Comparison of ENCODE assay signal across 1 cellular context in the genomic region with DNA sequence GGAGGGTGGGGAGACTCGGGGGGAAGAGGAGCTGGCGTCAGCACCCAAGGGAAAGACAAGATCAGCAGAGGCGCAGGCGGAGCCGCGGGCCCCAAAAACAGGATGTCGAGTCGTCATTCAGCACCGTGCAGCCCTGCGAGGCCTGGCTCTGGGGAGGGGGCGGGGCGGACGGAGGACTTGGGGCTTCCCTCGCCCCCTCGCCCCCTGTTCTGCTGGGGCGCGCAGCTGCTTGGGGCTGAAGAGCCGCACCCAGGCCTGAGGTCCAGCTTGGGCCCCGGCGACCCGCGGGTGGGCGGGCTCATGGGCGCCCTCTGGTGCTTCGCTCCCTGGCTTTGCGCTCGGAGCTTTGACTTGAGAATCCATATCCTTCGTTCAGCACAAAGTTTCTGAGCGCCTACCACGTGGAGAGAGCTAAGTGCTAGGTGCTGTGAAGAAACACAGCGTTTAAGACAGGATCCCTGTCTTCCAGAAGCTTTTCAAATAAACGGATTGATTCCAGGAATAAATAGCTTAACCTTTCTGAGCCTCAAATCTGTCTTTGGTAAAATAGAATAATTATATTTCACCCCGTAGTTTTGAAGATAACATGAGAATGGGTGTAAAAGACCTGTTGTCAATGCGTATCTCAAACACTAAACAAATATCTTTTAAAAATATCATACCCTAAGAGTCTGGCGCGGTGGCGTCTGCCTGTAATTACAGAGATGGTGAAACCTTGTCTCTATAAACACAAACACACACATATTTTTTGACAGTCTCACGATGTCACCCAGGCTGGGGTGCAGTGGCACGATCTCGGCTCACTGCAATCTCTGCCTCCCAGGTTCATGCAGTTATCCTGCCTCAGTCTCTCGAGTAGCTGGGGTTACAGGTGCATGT.
TF ChIP-seq lines count a peak whose summit lies in the region.

No MANE protein-coding gene starts in this region.

TF ChIP-seq in HepG2, 621 proteins besides CTCF, POLR2A, EP300 and RAD21 (continues in another document):
- peak; percentile 23 for TF ChIP-seq TEAD3 (CRISPR knock-in tag; optimal IDR thresholded peaks at IDR 0.05; ENCODE audit: borderline replicate concordance)
- peak; percentile 28; the same call in 1 of the 2 replicates for TF ChIP-seq CBFB (CRISPR knock-in tag; IDR thresholded peaks at IDR 0.05)
- no peak for TF ChIP-seq TBL1XR1 (IDR thresholded peaks at IDR 0.05; ENCODE audit: borderline replicate concordance, low read length, partially characterized antibody)
- no peak for TF ChIP-seq ZNF235 (CRISPR knock-in tag; IDR thresholded peaks at IDR 0.05; ENCODE audit: borderline replicate concordance)
- no peak for TF ChIP-seq ZFP1 (CRISPR knock-in tag; IDR thresholded peaks at IDR 0.05)
- TF ChIP-seq MZF1 (CRISPR knock-in tag; IDR thresholded peaks at IDR 0.05; ENCODE audit: borderline replicate concordance), result no peak
- TF ChIP-seq NFATC3 (CRISPR knock-in tag; IDR thresholded peaks at IDR 0.05), result no peak
- peak; percentile 28; the same call in 1 of the 2 replicates for TF ChIP-seq PPARG (CRISPR knock-in tag; conservative IDR thresholded peaks at IDR 0.05)
- TF ChIP-seq ATM (IDR thresholded peaks at IDR 0.05; ENCODE audit: borderline replicate concordance), result no peak
- TF ChIP-seq, protein P1, sequence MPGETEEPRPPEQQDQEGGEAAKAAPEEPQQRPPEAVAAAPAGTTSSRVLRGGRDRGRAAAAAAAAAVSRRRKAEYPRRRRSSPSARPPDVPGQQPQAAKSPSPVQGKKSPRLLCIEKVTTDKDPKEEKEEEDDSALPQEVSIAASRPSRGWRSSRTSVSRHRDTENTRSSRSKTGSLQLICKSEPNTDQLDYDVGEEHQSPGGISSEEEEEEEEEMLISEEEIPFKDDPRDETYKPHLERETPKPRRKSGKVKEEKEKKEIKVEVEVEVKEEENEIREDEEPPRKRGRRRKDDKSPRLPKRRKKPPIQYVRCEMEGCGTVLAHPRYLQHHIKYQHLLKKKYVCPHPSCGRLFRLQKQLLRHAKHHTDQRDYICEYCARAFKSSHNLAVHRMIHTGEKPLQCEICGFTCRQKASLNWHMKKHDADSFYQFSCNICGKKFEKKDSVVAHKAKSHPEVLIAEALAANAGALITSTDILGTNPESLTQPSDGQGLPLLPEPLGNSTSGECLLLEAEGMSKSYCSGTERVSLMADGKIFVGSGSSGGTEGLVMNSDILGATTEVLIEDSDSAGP (CRISPR knock-in tag; IDR thresholded peaks at IDR 0.05; ENCODE audit: borderline replicate concordance), result peak; percentile 15; the same call in 1 of the 2 replicates
- no peak; the same call in 1 of the 2 replicates for TF ChIP-seq NFKB2 (CRISPR knock-in tag; IDR thresholded peaks at IDR 0.05; ENCODE audit: borderline replicate concordance)
- TF ChIP-seq ZNF841 (CRISPR knock-in tag; IDR thresholded peaks at IDR 0.05; ENCODE audit: borderline replicate concordance), result no peak
- TF ChIP-seq, protein P2, sequence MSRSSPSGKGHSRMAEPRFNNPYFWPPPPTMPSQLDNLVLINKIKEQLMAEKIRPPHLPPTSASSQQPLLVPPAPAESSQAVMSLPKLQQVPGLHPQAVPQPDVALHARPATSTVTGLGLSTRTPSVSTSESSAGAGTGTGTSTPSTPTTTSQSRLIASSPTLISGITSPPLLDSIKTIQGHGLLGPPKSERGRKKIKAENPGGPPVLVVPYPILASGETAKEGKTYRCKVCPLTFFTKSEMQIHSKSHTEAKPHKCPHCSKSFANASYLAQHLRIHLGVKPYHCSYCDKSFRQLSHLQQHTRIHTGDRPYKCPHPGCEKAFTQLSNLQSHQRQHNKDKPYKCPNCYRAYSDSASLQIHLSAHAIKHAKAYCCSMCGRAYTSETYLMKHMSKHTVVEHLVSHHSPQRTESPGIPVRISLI (CRISPR knock-in tag; IDR thresholded peaks at IDR 0.05; ENCODE audit: borderline replicate concordance), result no peak; the same call in 1 of the 2 replicates
- peak; percentile 87 for TF ChIP-seq NKX3-1 (CRISPR knock-in tag; IDR thresholded peaks at IDR 0.05)
- TF ChIP-seq CENPX (CRISPR knock-in tag; IDR thresholded peaks at IDR 0.05), result no peak
- no peak for TF ChIP-seq NFAT5 (CRISPR knock-in tag; IDR thresholded peaks at IDR 0.05)
- TF ChIP-seq KAT7 (CRISPR knock-in tag; IDR thresholded peaks at IDR 0.05; ENCODE audit: borderline replicate concordance), result peak; percentile 65; the same call in 1 of the 2 replicates
- TF ChIP-seq ZNF513 (CRISPR knock-in tag; conservative IDR thresholded peaks at IDR 0.05), result no peak
- TF ChIP-seq ZBTB7B (CRISPR knock-in tag; IDR thresholded peaks at IDR 0.05), result no peak; the same call in 1 of the 2 replicates
- no peak for TF ChIP-seq PCBP2 (optimal IDR thresholded peaks at IDR 0.05; ENCODE audit: low read depth, low read length, poor library complexity, severe bottlenecking)
- no peak for TF ChIP-seq SALL2 (CRISPR knock-in tag; IDR thresholded peaks at IDR 0.05)
- TF ChIP-seq GATA4 (IDR thresholded peaks at IDR 0.05; ENCODE audit: borderline replicate concordance, low read depth), result no peak
- no peak for TF ChIP-seq CBX2 (IDR thresholded peaks at IDR 0.05; ENCODE audit: low read depth, low read length)
- TF ChIP-seq CBX2 (CRISPR knock-in tag; IDR thresholded peaks at IDR 0.05; ENCODE audit: low read depth), result no peak
- no peak for TF ChIP-seq NFE2 (CRISPR knock-in tag; IDR thresholded peaks at IDR 0.05)
- no peak for TF ChIP-seq FLYWCH1 (CRISPR knock-in tag; IDR thresholded peaks at IDR 0.05)
- TF ChIP-seq GATAD2A (CRISPR knock-in tag; IDR thresholded peaks at IDR 0.05), result peak; percentile 69
- 0 out of 2 replicates have a peak, but pooled peaks have one; percentile 38 for TF ChIP-seq ZNF296 (CRISPR knock-in tag; conservative IDR thresholded peaks at IDR 0.05)
- TF ChIP-seq ZNF589 (CRISPR knock-in tag; conservative IDR thresholded peaks at IDR 0.05), result no peak
- no peak for TF ChIP-seq FOXM1 (CRISPR knock-in tag; IDR thresholded peaks at IDR 0.05)
- TF ChIP-seq ZNF674 (CRISPR knock-in tag; IDR thresholded peaks at IDR 0.05; ENCODE audit: low read depth), result no peak
- TF ChIP-seq ZFP62 (CRISPR knock-in tag; IDR thresholded peaks at IDR 0.05), result no peak
- TF ChIP-seq SIX4 (CRISPR knock-in tag; IDR thresholded peaks at IDR 0.05), result no peak
- TF ChIP-seq ZBTB43 (CRISPR knock-in tag; conservative IDR thresholded peaks at IDR 0.05), result 0 out of 2 replicates have a peak, but pooled peaks have one; percentile 52
- TF ChIP-seq ZNF260 (CRISPR knock-in tag; IDR thresholded peaks at IDR 0.05; ENCODE audit: borderline replicate concordance, low read depth), result no peak
- TF ChIP-seq CSRNP1 (CRISPR knock-in tag; IDR thresholded peaks at IDR 0.05), result no peak; the same call in 1 of the 2 replicates
- TF ChIP-seq, protein P3, sequence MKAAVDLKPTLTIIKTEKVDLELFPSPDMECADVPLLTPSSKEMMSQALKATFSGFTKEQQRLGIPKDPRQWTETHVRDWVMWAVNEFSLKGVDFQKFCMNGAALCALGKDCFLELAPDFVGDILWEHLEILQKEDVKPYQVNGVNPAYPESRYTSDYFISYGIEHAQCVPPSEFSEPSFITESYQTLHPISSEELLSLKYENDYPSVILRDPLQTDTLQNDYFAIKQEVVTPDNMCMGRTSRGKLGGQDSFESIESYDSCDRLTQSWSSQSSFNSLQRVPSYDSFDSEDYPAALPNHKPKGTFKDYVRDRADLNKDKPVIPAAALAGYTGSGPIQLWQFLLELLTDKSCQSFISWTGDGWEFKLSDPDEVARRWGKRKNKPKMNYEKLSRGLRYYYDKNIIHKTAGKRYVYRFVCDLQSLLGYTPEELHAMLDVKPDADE (CRISPR knock-in tag; IDR thresholded peaks at IDR 0.05), result no peak
- TF ChIP-seq ZNF333 (CRISPR knock-in tag; IDR thresholded peaks at IDR 0.05; ENCODE audit: borderline replicate concordance), result no peak
- TF ChIP-seq GLMP (CRISPR knock-in tag; IDR thresholded peaks at IDR 0.05; ENCODE audit: borderline replicate concordance), result no peak
- TF ChIP-seq ZNF224 (CRISPR knock-in tag; IDR thresholded peaks at IDR 0.05), result peak; percentile 74; the same call in 1 of the 2 replicates
- TF ChIP-seq TIGD3 (CRISPR knock-in tag; IDR thresholded peaks at IDR 0.05; ENCODE audit: borderline replicate concordance), result no peak
